16 cellular contexts compared by ENCODE assay signal in the genomic region with DNA sequence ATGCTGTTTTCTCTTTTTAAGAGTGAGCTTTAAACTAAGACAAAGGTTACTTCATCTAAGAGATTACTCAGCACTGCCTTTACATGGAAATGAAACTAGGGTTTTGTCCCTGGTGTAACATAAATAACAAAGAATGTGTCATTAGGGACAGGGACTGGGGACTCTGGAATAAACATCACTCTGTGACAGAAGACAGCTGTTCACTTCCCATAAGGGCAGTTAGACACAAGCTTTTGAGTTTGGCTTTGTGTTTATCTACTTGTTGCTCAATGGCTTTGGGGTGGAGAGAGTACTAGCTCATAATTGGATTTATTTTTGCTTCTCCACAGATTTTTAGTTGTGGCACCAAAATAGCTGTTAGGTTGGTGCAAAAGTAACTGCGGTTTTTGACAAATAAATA.
"Had no signal": no experiment of that assay in that cellular context is flagged by ENCODE, and none has a peak within 500 bp of the region (broad histone marks: within the 10 kb centered on the region; RNA-seq: fewer than 3 reads in every experiment).

No MANE protein-coding gene starts in this region.

- ATAC-seq: activated T-helper 17 cell treated with anti-CD3 and anti-CD28 coated beads, Interleukin-2, amount 50 U/mL, for 72 hours; stimulated activated effector memory CD8-positive, alpha-beta T cell treated with anti-CD3 and anti-CD28 coated beads, Interleukin-12 subunit alpha, Interleukin-12 subunit beta, amount 100 ng/mL, for 72 hours had no signal

- H3K4me1 ChIP-seq: breast epithelium, gastrocnemius medialis, thyroid gland had no signal

- H3K9me3 ChIP-seq: gastrocnemius medialis, thyroid gland had no signal

- DNase-seq: activated CD4-positive, alpha-beta T cell treated with anti-CD3 and anti-CD28 coated beads, Interleukin-2, amount 50 U/mL, for 48 hours; activated naive CD4-positive, alpha-beta T cell treated with Interleukin-2 at 50 U/mL for 16 hours; aorta; dermis blood vessel endothelial cell; endodermal cell; gastrocnemius medialis; hypothalamus; kidney glomerular epithelial cell; midbrain; stimulated activated CD4-positive, alpha-beta T cell treated with anti-CD3 and anti-CD28 coated beads, Interleukin-12 subunit alpha, Interleukin-12 subunit beta, amount 100 ng/mL, for 4 hours; thyroid gland had no signal

- H3K36me3 ChIP-seq: breast epithelium, gastrocnemius medialis, thyroid gland had no signal

- H3K4me3 ChIP-seq: breast epithelium, gastrocnemius medialis, lung, thyroid gland had no signal

- H3K27me3 ChIP-seq: breast epithelium, gastrocnemius medialis, thyroid gland had no signal

- H3K27ac ChIP-seq: breast epithelium, gastrocnemius medialis, thyroid gland, VCaP had no signal
